ENCODE assay signal across 8 cellular contexts in the genomic region with DNA sequence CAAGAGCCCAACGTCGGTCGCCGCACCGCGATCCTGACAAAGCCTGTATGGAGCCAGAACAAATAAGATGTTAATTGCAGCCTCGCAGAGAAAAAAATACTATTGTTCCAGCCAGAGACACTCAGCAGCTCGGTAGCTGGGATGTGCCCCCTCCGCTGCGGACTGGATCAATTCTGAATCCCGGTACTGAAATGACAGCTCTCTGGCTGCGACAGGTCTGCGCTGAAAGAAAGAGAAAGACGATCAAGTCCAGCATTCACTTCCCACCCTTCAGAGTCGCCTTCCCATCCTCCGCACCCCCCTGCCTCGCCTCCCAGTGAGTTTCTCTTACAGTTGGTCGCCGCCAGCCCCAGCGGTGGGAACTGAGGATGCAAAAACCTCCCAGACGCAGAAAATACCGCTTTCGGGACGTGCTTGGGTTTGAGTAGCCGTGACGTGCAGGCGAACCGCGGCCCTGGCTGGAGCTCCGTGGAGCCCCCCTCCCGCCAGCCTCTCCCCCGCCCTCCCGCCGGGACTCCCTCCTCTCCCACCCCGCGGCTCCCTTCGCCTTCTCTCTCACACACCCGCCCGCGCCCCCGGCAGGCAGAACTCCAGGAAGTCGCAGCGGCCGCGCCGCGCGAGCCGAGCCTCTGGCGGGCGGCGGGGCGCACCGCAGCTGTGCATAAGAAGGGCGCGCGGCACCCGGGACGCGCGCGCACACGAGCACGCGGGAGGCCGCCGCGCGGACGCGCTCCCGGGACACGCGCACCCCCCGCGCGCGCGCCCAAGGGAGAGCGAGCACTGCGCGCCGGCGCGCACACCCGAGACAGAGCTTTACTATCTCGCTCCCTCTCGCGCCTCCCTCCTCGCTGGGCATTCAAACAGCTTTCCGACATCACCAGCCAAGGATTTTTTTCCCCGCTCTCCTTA. TPM values are rescaled to one million over a fixed set of nuclear protein-coding genes. Genes with fewer than 3 reads are reported as not detected.
A peak's percentile ranks its signal among the peaks of the same experiment; 100 is the strongest.
DNase-seq lines count a peak whose midpoint lies in the region; ATAC-seq and TF ChIP-seq lines count a peak whose summit lies in the region.

Gene ADGRB3, plus strand, starts transcription at position 780 of the 909 bp plus-strand sequence. CDS start 3,394 bp downstream, outside the sequence.

- peaks cover 15 to 39% of the 10 kb centered on the region in 2 donors for H3K27me3 Mint-ChIP-seq in CD8-positive, alpha-beta memory T cell

- CTCF ChIA-PET in CD8-positive, alpha-beta memory T cell (lab: Charles Lee): no interaction called here

- peak within 1 kb of the TSS; percentile 79 to 88 (median 83) for H3K4me3 Mint-ChIP-seq in CD8-positive, alpha-beta memory T cell

- WGBS in testis, 2 donors: 0% methylated on average over 26 to 38 of the region's 92 CpGs

- peak within 1 kb of the TSS; percentile 33 for H3K4me3 ChIP-seq in CD8-positive, alpha-beta memory T cell (ENCODE audit: low read length)
- H3K4me3 ChIP-seq in testis: peak within 1 kb of the TSS; percentile 53 to 73

- TF ChIP-seq CTCF in testis (IDR thresholded peaks at IDR 0.05): no peak

- no peaks in the 10 kb centered on the region for H3K4me1 ChIP-seq in CD8-positive, alpha-beta memory T cell (ENCODE audit: insufficient read depth, low read length)
- H3K4me1 ChIP-seq in testis: no peaks in the 10 kb centered on the region

- intact Hi-C loops in testis (cut with DNase I; ENCODE audit: low total_unique reads): no loop called here

- H3K9me3 ChIP-seq in CD8-positive, alpha-beta memory T cell (ENCODE audit: low read length): no peaks in the 10 kb centered on the region
- no peaks in the 10 kb centered on the region for H3K9me3 ChIP-seq in testis

- peak within 1 kb of the TSS in 3 of 8 donors; percentile 36 to 77 (median 39) for H3K27ac Mint-ChIP-seq in CD8-positive, alpha-beta memory T cell

- no peak for TF ChIP-seq POLR2A in testis (IDR thresholded peaks at IDR 0.05)

- H3K27ac ChIP-seq in CD8-positive, alpha-beta memory T cell (ENCODE audit: low read depth, low read length): no peak within 1 kb of the TSS
- peak within 1 kb of the TSS; percentile 73 to 77 for H3K27ac ChIP-seq in testis

- DNase-seq in CD8-positive, alpha-beta memory T cell: peak in 4 of 5 donors; percentile 2 to 54 (median 18)
- peak; percentile 91 for DNase-seq in NCI-H510A treated with DMSO at 0.1 percent for 48 hours (lab: John Stamatoyannopoulos, UW)
- peak; percentile 59 for DNase-seq in activated CD8-positive, alpha-beta memory T cell treated with anti-CD3 and anti-CD28 coated beads, Interleukin-2, amount 50 U/mL, for 48 hours
- DNase-seq in midbrain (lab: John Stamatoyannopoulos, UW): peak; percentile 93
- peak; percentile 86 for DNase-seq in testis

- peak; percentile 94 for ATAC-seq in GM19397 (IDR thresholded peaks at IDR 0.05; ENCODE audit: unreplicated experiment)
- peak; percentile 82 for ATAC-seq in HG03442 (IDR thresholded peaks at IDR 0.05; ENCODE audit: unreplicated experiment)
- ATAC-seq in esophagus mucosa: peak; percentile 71

- no peaks in the 10 kb centered on the region for H3K36me3 ChIP-seq in CD8-positive, alpha-beta memory T cell (ENCODE audit: insufficient read depth, low read length)
- H3K36me3 ChIP-seq in testis (ENCODE audit: low read depth, missing control alignments): no peaks in the 10 kb centered on the region

- POLR2A ChIA-PET in CD8-positive, alpha-beta memory T cell (lab: Charles Lee): no interaction called here

- H3K36me3 Mint-ChIP-seq in CD8-positive, alpha-beta memory T cell: peaks cover 0 to 3% (median 0%) of the 10 kb centered on the region in 3 donors

- H3K9me3 Mint-ChIP-seq in CD8-positive, alpha-beta memory T cell: peaks cover 0 to 11% (median 2%) of the 10 kb centered on the region in 5 donors

- H3K27me3 ChIP-seq in CD8-positive, alpha-beta memory T cell (ENCODE audit: insufficient read depth, low read length, poor library complexity, severe bottlenecking): peaks cover 6% of the 10 kb centered on the region
- H3K27me3 ChIP-seq in testis: no peaks in the 10 kb centered on the region

- H3K4me1 Mint-ChIP-seq in CD8-positive, alpha-beta memory T cell: peaks cover 18 to 30% (median 27%) of the 10 kb centered on the region in 3 donors

RNA-seq across cellular contexts. Expression of gene ADGRB3, which starts in this region (rescaled TPM):
- not detected for total RNA-seq in CD8-positive, alpha-beta memory T cell
- not detected for polyA plus RNA-seq in CD8-positive, alpha-beta memory T cell
- total RNA-seq in esophagus mucosa (0.20 TPM), testis (1 to 10 TPM; 4.3 to 5.7 TPM)
- 3.2 TPM for polyA plus RNA-seq in testis (ENCODE audit: insufficient read depth, low read depth, low replicate concordance)

Comparison
In these comparisons a context has a peak if more than half of its experiments do, and no peak if none do; other contexts are left out.
1. Peak in DNase-seq and H3K4me3 ChIP-seq in CD8-positive, alpha-beta memory T cell; RNA of the gene not detected or under 1 TPM.
2. Peak in ATAC-seq in esophagus mucosa; RNA of the gene not detected or under 1 TPM.
3. DNase-seq: peak in every context shown above with its lines; median percentile 93 in midbrain; 91 in NCI-H510A treated with DMSO at 0.1 percent for 48 hours; 86 in testis; 59 in activated CD8-positive, alpha-beta memory T cell treated with anti-CD3 and anti-CD28 coated beads, Interleukin-2, amount 50 U/mL, for 48 hours; 18 in CD8-positive, alpha-beta memory T cell.